17 cellular contexts compared by ENCODE assay signal in genomic region chr7:47951374-47951773, GRCh38. TPM values are rescaled to one million over a fixed set of nuclear protein-coding genes. Genes with fewer than 3 reads are reported as not detected.
DNase-seq lines count a peak whose midpoint lies in the region; ATAC-seq and TF ChIP-seq lines count a peak whose summit lies in the region.
"Had no signal": no experiment of that assay in that cellular context is flagged by ENCODE, and none has a peak within 500 bp of the region (broad histone marks: within the 10 kb centered on the region; RNA-seq: fewer than 3 reads in every experiment).

No MANE protein-coding gene starts in this region.

- intact Hi-C loops in heart left ventricle (cut with DNase I) (no loop called here), left colon (cut with DNase I, micrococcal nuclease) (no loop called here), transverse colon (cut with DNase I; ENCODE audit: low total_unique reads) (no loop called here)

- ATAC-seq in heart left ventricle (no peak), left colon (peak; percentile 90), HG03196 (IDR thresholded peaks at IDR 0.05; ENCODE audit: unreplicated experiment) (no peak), GM21619 (IDR thresholded peaks at IDR 0.05; ENCODE audit: unreplicated experiment) (no peak)
- ATAC-seq: CD8-positive, alpha-beta T cell had no signal

- H3K27ac ChIP-seq in heart left ventricle (peak overlapping the region in 9 of 12 donors; percentile 54 to 93 (median 67)), right atrium auricular region (no peak overlapping the region), transverse colon (peak overlapping the region; percentile 72 to 78 (median 76)), Peyer's patch (no peak overlapping the region)
- H3K27ac ChIP-seq: sigmoid colon had no signal

- H3K4me1 ChIP-seq in heart left ventricle, result peaks cover 0 to 52% (median 17%) of the 10 kb centered on the region in 12 donors
- peaks cover 0 to 6% of the 10 kb centered on the region in 2 donors for H3K4me1 ChIP-seq in right atrium auricular region
- peaks cover 0 to 17% (median 8%) of the 10 kb centered on the region in 4 donors for H3K4me1 ChIP-seq in transverse colon
- no peaks in the 10 kb centered on the region for H3K4me1 ChIP-seq in Peyer's patch
- H3K4me1 ChIP-seq: sigmoid colon had no signal

- H3K9me3 ChIP-seq in heart left ventricle (no peaks in the 10 kb centered on the region), right atrium auricular region (no peaks in the 10 kb centered on the region), transverse colon (no peaks in the 10 kb centered on the region), Peyer's patch (no peaks in the 10 kb centered on the region)
- H3K9me3 ChIP-seq: sigmoid colon had no signal

- H3K27me3 ChIP-seq in heart left ventricle (no peaks in the 10 kb centered on the region), right atrium auricular region (no peaks in the 10 kb centered on the region), transverse colon (no peaks in the 10 kb centered on the region), Peyer's patch (no peaks in the 10 kb centered on the region)
- H3K27me3 ChIP-seq: sigmoid colon had no signal

- TF ChIP-seq POLR2A in heart left ventricle (IDR thresholded peaks at IDR 0.05) (no peak), transverse colon (IDR thresholded peaks at IDR 0.05) (no peak), Peyer's patch (IDR thresholded peaks at IDR 0.05) (no peak)

- H3K4me3 ChIP-seq in heart left ventricle (no peak overlapping the region), right atrium auricular region (no peak overlapping the region), transverse colon (no peak overlapping the region), Peyer's patch (no peak overlapping the region)
- H3K4me3 ChIP-seq: sigmoid colon had no signal

- H3K36me3 ChIP-seq in heart left ventricle (peaks cover 0 to 24% (median 19%) of the 10 kb centered on the region in 9 donors), right atrium auricular region (peaks cover 21% of the 10 kb centered on the region), transverse colon (peaks cover 0 to 4% (median 0%) of the 10 kb centered on the region in 4 donors), Peyer's patch (peaks cover 0 to 19% (median 0%) of the 10 kb centered on the region in 3 donors)

- TF ChIP-seq CTCF in heart left ventricle (IDR thresholded peaks at IDR 0.05) (no peak), right atrium auricular region (IDR thresholded peaks at IDR 0.05) (no peak), transverse colon (IDR thresholded peaks at IDR 0.05) (no peak), Peyer's patch (IDR thresholded peaks at IDR 0.05) (no peak)

- DNase-seq in heart left ventricle (no peak), right atrium auricular region (ENCODE audit: low spot score) (no peak), NCI-H345 (lab: John Stamatoyannopoulos, UW) (peak; percentile 6), left colon (no peak), transverse colon (no peak), Peyer's patch (no peak)
- DNase-seq: CD8-positive, alpha-beta T cell; EL; HFFc6; kidney glomerular epithelial cell; MV-4-11; NCI-H2029 treated with DMSO at 0.1 percent for 48 hours; SHP77 treated with DMSO at 0.1 percent for 48 hours; sigmoid colon; stimulated activated CD4-positive, alpha-beta T cell treated with anti-CD3 and anti-CD28 coated beads, Interleukin-1b, Interleukin-23, amount 100 ng/mL, for 48 hours had no signal

- TF ChIP-seq EP300 in transverse colon (IDR thresholded peaks at IDR 0.05; ENCODE audit: low read depth), result no peak

- in situ Hi-C loops in transverse colon (cut with MboI; ENCODE audit: low pct_ligation_motif_present in 1 of 4, low pct_unique_long_range_greater_than_20kb in 1 of 4, low sequenced_read_pairs in 3 of 4), result no loop called here

RNA-seq across cellular contexts. Expression of gene PKD1L1, which starts 3.1 kb away (rescaled TPM):
- total RNA-seq in heart left ventricle (1 to 10 TPM; 1.1 to 3.7 (median 2.5) TPM), right atrium auricular region (1 to 10 TPM in 1 of 2 donors, under 1 TPM in 1; 0.98 to 1.1 TPM), left colon (under 1 TPM; 0.56 to 0.82 TPM), transverse colon (10 to 100 TPM in 2 of 4 donors, 1 to 10 TPM in 1, under 1 TPM in 1; 0.41 to 37.4 (median 17.5) TPM), Peyer's patch (under 1 TPM; 0.18 to 0.83 (median 0.44) TPM)
- 1 to 10 TPM; 1.3 to 2.1 TPM for polyA plus RNA-seq in heart left ventricle

RNA-seq across cellular contexts. Expression of gene HUS1, which starts 28.0 kb away (rescaled TPM):
- 10 to 100 TPM; 21.9 to 43.3 (median 27.5) TPM for total RNA-seq in heart left ventricle
- polyA plus RNA-seq in heart left ventricle, result 10 to 100 TPM; 10.9 to 20.0 TPM
- total RNA-seq in right atrium auricular region, result 10 to 100 TPM; 19.7 to 25.4 TPM
- 10 to 100 TPM; 38.7 to 41.0 TPM for total RNA-seq in left colon
- 10 to 100 TPM; 37.2 to 74.8 (median 52.3) TPM for total RNA-seq in transverse colon
- 10 to 100 TPM; 33.6 to 63.4 (median 53.4) TPM for total RNA-seq in Peyer's patch

Comparison
In these comparisons a context has a peak if more than half of its experiments do, and no peak if none do; other contexts are left out.
1. H3K27ac ChIP-seq: peak in heart left ventricle (9 of 12) and transverse colon (4 of 4); none in right atrium auricular region (0 of 2) and Peyer's patch (0 of 4).